In the genomic region with DNA sequence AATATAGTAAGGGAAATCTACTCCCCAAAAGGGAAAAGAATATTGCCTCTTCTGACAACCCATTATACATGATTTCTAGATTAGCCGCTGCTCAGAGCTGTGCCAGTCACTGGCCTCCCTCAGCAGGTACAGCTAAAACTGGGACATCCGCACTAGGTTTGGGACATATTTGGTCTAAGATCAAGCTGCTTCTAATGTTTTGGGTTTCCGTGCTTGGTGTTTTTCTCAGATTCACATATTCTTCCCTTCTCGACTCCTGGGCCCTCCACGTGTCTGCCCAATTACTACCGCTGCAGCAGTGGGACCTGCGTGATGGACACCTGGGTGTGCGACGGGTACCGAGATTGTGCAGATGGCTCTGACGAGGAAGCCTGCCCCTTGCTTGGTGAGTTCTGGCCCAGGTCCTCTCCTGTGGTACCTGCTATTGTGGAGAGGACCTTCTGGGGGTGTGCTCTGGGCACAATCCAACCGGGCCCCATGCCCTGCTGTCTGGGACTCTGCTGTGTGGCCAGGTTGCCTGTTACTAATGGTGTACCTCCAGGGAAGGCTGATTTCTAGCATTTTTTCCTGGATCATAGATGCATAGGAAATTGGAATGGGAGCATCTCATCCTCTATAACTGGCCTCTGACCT, we compare ENCODE assay signal across 11 cellular contexts.
A peak's percentile ranks its signal among the peaks of the same experiment; 100 is the strongest.
DNase-seq lines count a peak whose midpoint lies in the region; ATAC-seq lines count a peak whose summit lies in the region.
"Had no signal": no experiment of that assay in that cellular context is flagged by ENCODE, and none has a peak within 500 bp of the region (broad histone marks: within the 10 kb centered on the region; RNA-seq: fewer than 3 reads in every experiment).

No MANE protein-coding gene starts in this region.

- peaks cover 49% of the 10 kb centered on the region for H3K36me3 Mint-ChIP-seq in activated CD4-positive, alpha-beta T cell treated with anti-CD3 and anti-CD28 coated beads for 36 hours (ENCODE audit: low read depth)
- peaks cover 75% of the 10 kb centered on the region for H3K36me3 Mint-ChIP-seq in activated T-helper 2 cell treated with anti-CD3 and anti-CD28 coated beads, Interferon-gamma antibody, Interleukin-2, Interleukin-4, amounts not matched to agents 10 μg/mL and 5 μg/mL and 100 μg/mL, durations not matched to agents 14 hours and 24 hours and 36 hours (ENCODE audit: low read depth)

- peak overlapping the region; percentile 55 for H3K27ac ChIP-seq in neuronal stem cell (replicated peaks; ENCODE audit: low read length)
- H3K27ac ChIP-seq: KMS-11, uterus had no signal

- no peak overlapping the region for H3K4me3 ChIP-seq in neuronal stem cell (ENCODE audit: low read length in 2 of 2)
- H3K4me3 ChIP-seq: adrenal gland, uterus had no signal

- peak overlapping the region; percentile 63 for H2BK12ac ChIP-seq in neuronal stem cell (ENCODE audit: low read length)

- no peak overlapping the region for H4K91ac ChIP-seq in neuronal stem cell (ENCODE audit: low read depth, low read length, poor library complexity)

- H3K79me1 ChIP-seq in neuronal stem cell (ENCODE audit: low read depth, low read length), result no peaks in the 10 kb centered on the region

- CTCF ChIA-PET in activated CD4-positive, alpha-beta T cell treated with anti-CD3 and anti-CD28 coated beads for 36 hours (lab: Charles Lee), result interaction anchor here (0.5 to 4.6 kb wide), 35 partner anchors 9 to 697 kb away, joined by 3 to 46 read pairs (median 4); no protein-coding TSS in a partner anchor

- H3K27me3 Mint-ChIP-seq in activated CD4-positive, alpha-beta T cell treated with anti-CD3 and anti-CD28 coated beads for 36 hours, result no peaks in the 10 kb centered on the region
- no peaks in the 10 kb centered on the region for H3K27me3 Mint-ChIP-seq in activated T-helper 2 cell treated with anti-CD3 and anti-CD28 coated beads, Interferon-gamma antibody, Interleukin-2, Interleukin-4, amounts not matched to agents 10 μg/mL and 5 μg/mL and 100 μg/mL, durations not matched to agents 14 hours and 24 hours and 36 hours (ENCODE audit: low read depth)

- peaks cover 0 to 11% of the 10 kb centered on the region in 2 donors for H3K9me3 ChIP-seq in neuronal stem cell (replicated peaks in 1 of 2; ENCODE audit: control insufficient read depth in 2 of 2, insufficient read depth in 1 of 2, low read depth in 1 of 2, low read length in 2 of 2)
- H3K9me3 ChIP-seq: adrenal gland, uterus had no signal

- no peak overlapping the region for H3K4ac ChIP-seq in neuronal stem cell (ENCODE audit: low read length)

- no peak overlapping the region for H3K9ac ChIP-seq in neuronal stem cell (ENCODE audit: low read depth, low read length, poor library complexity)
- H3K9ac ChIP-seq: KMS-11 had no signal

- peak overlapping the region; percentile 66 for H3K27ac Mint-ChIP-seq in activated CD4-positive, alpha-beta T cell treated with anti-CD3 and anti-CD28 coated beads for 36 hours
- peak overlapping the region; percentile 51 for H3K27ac Mint-ChIP-seq in activated T-helper 2 cell treated with anti-CD3 and anti-CD28 coated beads, Interferon-gamma antibody, Interleukin-2, Interleukin-4, amounts not matched to agents 10 μg/mL and 5 μg/mL and 100 μg/mL, durations not matched to agents 14 hours and 24 hours and 36 hours

- no peak overlapping the region for H3K18ac ChIP-seq in neuronal stem cell (ENCODE audit: low read length)

- H3K4me2 ChIP-seq in neuronal stem cell (ENCODE audit: insufficient read depth, low read length, poor library complexity, severe bottlenecking), result no peak overlapping the region
- H3K4me2 ChIP-seq: KMS-11 had no signal

- ATAC-seq in activated CD4-positive, alpha-beta T cell treated with anti-CD3 and anti-CD28 coated beads for 36 hours, result no peak
- ATAC-seq in HG03025 (IDR thresholded peaks at IDR 0.05; ENCODE audit: low FRiP score, unreplicated experiment), result peak; percentile 24

- no peaks in the 10 kb centered on the region for H3K9me3 Mint-ChIP-seq in activated CD4-positive, alpha-beta T cell treated with anti-CD3 and anti-CD28 coated beads for 36 hours (ENCODE audit: low read depth)
- H3K9me3 Mint-ChIP-seq in activated T-helper 2 cell treated with anti-CD3 and anti-CD28 coated beads, Interferon-gamma antibody, Interleukin-2, Interleukin-4, amounts not matched to agents 10 μg/mL and 5 μg/mL and 100 μg/mL, durations not matched to agents 14 hours and 24 hours and 36 hours, result no peaks in the 10 kb centered on the region

- peak overlapping the region; percentile 13 for H2AK5ac ChIP-seq in neuronal stem cell (ENCODE audit: low read depth, low read length)

- POLR2A ChIA-PET in activated CD4-positive, alpha-beta T cell treated with anti-CD3 and anti-CD28 coated beads for 36 hours (lab: Charles Lee), result no interaction called here

- peaks cover 13 to 18% of the 10 kb centered on the region in 2 donors for H3K4me1 ChIP-seq in neuronal stem cell (ENCODE audit: control insufficient read depth in 2 of 2, insufficient read depth in 1 of 2, low read depth in 1 of 2, low read length in 2 of 2)
- H3K4me1 ChIP-seq: adrenal gland, uterus had no signal

- H3K23ac ChIP-seq in neuronal stem cell (ENCODE audit: low read depth, low read length, poor library complexity), result no peak overlapping the region

- peaks cover 17 to 84% of the 10 kb centered on the region in 2 donors for H3K36me3 ChIP-seq in neuronal stem cell (replicated peaks in 1 of 2; ENCODE audit: control insufficient read depth in 2 of 2, insufficient read depth in 2 of 2, low read length in 2 of 2)
- H3K36me3 ChIP-seq: adrenal gland, uterus had no signal

- no peak overlapping the region for H2AFZ ChIP-seq in neuronal stem cell (ENCODE audit: low read length)

- no peak overlapping the region for H3K14ac ChIP-seq in neuronal stem cell (ENCODE audit: low read length)

- H3K4me3 Mint-ChIP-seq in activated CD4-positive, alpha-beta T cell treated with anti-CD3 and anti-CD28 coated beads for 36 hours, result no peak overlapping the region
- H3K4me3 Mint-ChIP-seq in activated T-helper 2 cell treated with anti-CD3 and anti-CD28 coated beads, Interferon-gamma antibody, Interleukin-2, Interleukin-4, amounts not matched to agents 10 μg/mL and 5 μg/mL and 100 μg/mL, durations not matched to agents 14 hours and 24 hours and 36 hours (ENCODE audit: low read depth), result no peak overlapping the region

- H3K27me3 ChIP-seq in neuronal stem cell (ENCODE audit: control insufficient read depth in 3 of 3, insufficient read depth in 3 of 3, low read depth in 1 of 3, low read length in 3 of 3), result no peaks in the 10 kb centered on the region
- H3K27me3 ChIP-seq: adrenal gland, uterus had no signal

- intact Hi-C loops in activated CD4-positive, alpha-beta T cell treated with anti-CD3 and anti-CD28 coated beads for 36 hours (cut with DNase I, micrococcal nuclease), result loop anchor here (1.0 to 5.0 kb wide), 7 partner anchors 124 to 342 kb away; a partner anchor contains a TSS
- intact Hi-C loops in activated T-helper 2 cell treated with anti-CD3 and anti-CD28 coated beads, Interferon-gamma antibody, Interleukin-2, Interleukin-4, amounts not matched to agents 10 μg/mL and 5 μg/mL and 100 μg/mL, durations not matched to agents 14 hours and 24 hours and 36 hours (cut with micrococcal nuclease), result loop anchor here (1.0 to 2.0 kb wide), 4 partner anchors 126 to 342 kb away; no protein-coding TSS in a partner anchor

- no peak overlapping the region for H4K8ac ChIP-seq in neuronal stem cell (ENCODE audit: low read depth, low read length)

- peaks cover 22% of the 10 kb centered on the region for H3K4me1 Mint-ChIP-seq in activated CD4-positive, alpha-beta T cell treated with anti-CD3 and anti-CD28 coated beads for 36 hours
- peaks cover 21% of the 10 kb centered on the region for H3K4me1 Mint-ChIP-seq in activated T-helper 2 cell treated with anti-CD3 and anti-CD28 coated beads, Interferon-gamma antibody, Interleukin-2, Interleukin-4, amounts not matched to agents 10 μg/mL and 5 μg/mL and 100 μg/mL, durations not matched to agents 14 hours and 24 hours and 36 hours (ENCODE audit: low read depth)

- no peak overlapping the region for H2BK15ac ChIP-seq in neuronal stem cell (ENCODE audit: low read length)

- DNase-seq in activated CD4-positive, alpha-beta T cell treated with anti-CD3 and anti-CD28 coated beads for 36 hours, result no peak
- DNase-seq in activated CD4-positive, alpha-beta T cell treated with anti-CD3 and anti-CD28 coated beads, Interleukin-2, amount 50 U/mL, for 4 hours, result no peak
- DNase-seq in activated T-helper 2 cell treated with anti-CD3 and anti-CD28 coated beads, Interferon-gamma antibody, Interleukin-2, Interleukin-4, amounts not matched to agents 10 μg/mL and 5 μg/mL and 100 μg/mL, durations not matched to agents 14 hours and 24 hours and 36 hours (ENCODE audit: low spot score), result no peak
- no peak for DNase-seq in neuronal stem cell (ENCODE audit: low spot score)
- no peak for DNase-seq in globus pallidus (ENCODE audit: low spot score)
- no peak for DNase-seq in COLO668 (lab: John Stamatoyannopoulos, UW; ENCODE audit: unreplicated experiment)
- no peak for DNase-seq in NCI-H446 treated with DMSO at 0.1 percent for 48 hours (lab: John Stamatoyannopoulos, UW)

- no CpG with 5 or more reads among the region's 12 CpGs for WGBS in neuronal stem cell (ENCODE audit: extremely low coverage in 2 of 2, insufficient read length in 2 of 2, insufficient replicate concordance in 1 of 2), 2 donors

- H2BK5ac ChIP-seq in neuronal stem cell (ENCODE audit: low read length), result no peak overlapping the region

- no peak overlapping the region for H2BK120ac ChIP-seq in neuronal stem cell (ENCODE audit: low read depth, low read length)
